In genomic region chr10:29102233-29102632, GRCh38 we compare ENCODE assay signal across 20 cellular contexts.
A peak's percentile ranks its signal among the peaks of the same experiment; 100 is the strongest.
DNase-seq lines count a peak whose midpoint lies in the region; ATAC-seq, FAIRE-seq and TF ChIP-seq lines count a peak whose summit lies in the region.
"Had no signal": no experiment of that assay in that cellular context is flagged by ENCODE, and none has a peak within 500 bp of the region (broad histone marks: within the 10 kb centered on the region; RNA-seq: fewer than 3 reads in every experiment).

No MANE protein-coding gene starts in this region.

- H3K56ac ChIP-seq in IMR-90 (ENCODE audit: extremely low read depth, insufficient read depth, low read length), result no peak overlapping the region

- no peak overlapping the region for H4K8ac ChIP-seq in IMR-90 (ENCODE audit: low read depth in 2 of 2, low read length in 2 of 2)

- H4K20me1 ChIP-seq in IMR-90 (ENCODE audit: insufficient read depth, low read length) (no peaks in the 10 kb centered on the region), Karpas-422 (ENCODE audit: insufficient read depth, low read depth, low read length) (no peaks in the 10 kb centered on the region)

- H2AK5ac ChIP-seq in IMR-90 (ENCODE audit: low read depth, low read length), result no peak overlapping the region

- intact Hi-C loops in IMR-90 (cut with micrococcal nuclease), result no loop called here

- H2BK20ac ChIP-seq in IMR-90 (ENCODE audit: low read depth, low read length), result no peak overlapping the region; the same call in 1 of the 2 replicates

- no peak overlapping the region for H3K14ac ChIP-seq in IMR-90 (replicated peaks; ENCODE audit: low read depth, low read length)

- TF ChIP-seq POLR2A in A549 (IDR thresholded peaks at IDR 0.05; ENCODE audit: low read length) (no peak), IMR-90 (IDR thresholded peaks at IDR 0.05; ENCODE audit: low read depth, low read length) (no peak), upper lobe of left lung (IDR thresholded peaks at IDR 0.05) (no peak)

- H3K4ac ChIP-seq in IMR-90 (ENCODE audit: low read depth, low read length), result no peak overlapping the region

- H3K79me1 ChIP-seq in IMR-90 (ENCODE audit: low read depth in 1 of 2, low read length in 2 of 2), result no peaks in the 10 kb centered on the region

- BruUV-seq in IMR-90 (replicated peaks; lab: Mats Ljungman, UMichigan), result no TSS peak

- TF ChIP-seq CTCF in A549 (IDR thresholded peaks at IDR 0.05), result no peak
- no peak for TF ChIP-seq CTCF in IMR-90 (conservative IDR thresholded peaks at IDR 0.05; ENCODE audit: low read depth, low read length)
- no peak for TF ChIP-seq CTCF in fibroblast of pulmonary artery (IDR thresholded peaks at IDR 0.05; ENCODE audit: low read length, missing control alignments)
- no peak for TF ChIP-seq CTCF in nephron (IDR thresholded peaks at IDR 0.05; ENCODE audit: unreplicated experiment in 3 of 3)
- no peak for TF ChIP-seq CTCF in upper lobe of left lung (IDR thresholded peaks at IDR 0.05)

- no peaks in the 10 kb centered on the region for H3K36me3 ChIP-seq in IMR-90 (ENCODE audit: control insufficient read depth, insufficient read depth, low read length)
- H3K36me3 ChIP-seq in Karpas-422 (ENCODE audit: insufficient read depth, low read length), result no peaks in the 10 kb centered on the region
- no peaks in the 10 kb centered on the region for H3K36me3 ChIP-seq in upper lobe of left lung
- H3K36me3 ChIP-seq: thoracic aorta had no signal

- H3K4me1 Mint-ChIP-seq in nephron, result peaks cover 19% of the 10 kb centered on the region

- no peak overlapping the region for H2BK5ac ChIP-seq in IMR-90 (ENCODE audit: low read depth, low read length, poor library complexity, severe bottlenecking)

- H3K27me3 ChIP-seq in IMR-90 (ENCODE audit: control insufficient read depth, insufficient read depth, low read length) (peaks cover 13% of the 10 kb centered on the region), Karpas-422 (ENCODE audit: low read length) (no peaks in the 10 kb centered on the region), upper lobe of left lung (no peaks in the 10 kb centered on the region)

- H3K9ac ChIP-seq in IMR-90 (ENCODE audit: low read depth, low read length) (no peak overlapping the region), Karpas-422 (ENCODE audit: low read length) (no peak overlapping the region)

- no peak overlapping the region for H2BK15ac ChIP-seq in IMR-90 (ENCODE audit: low read depth, low read length)

- H3K9me1 ChIP-seq in IMR-90 (ENCODE audit: insufficient read depth, low read length), result peaks cover 13% of the 10 kb centered on the region

- 64% methylated on average over 4 of the region's 4 CpGs for WGBS in A549 (ENCODE audit: missing lambda C conversion rate)
- no CpG with 5 or more reads among the region's 4 CpGs for WGBS in IMR-90 (ENCODE audit: extremely low coverage in 2 of 2, insufficient read length in 1 of 2), 2 experiments
- WGBS in upper lobe of left lung, 2 donors, result 28 to 41% methylated on average over 4 of the region's 4 CpGs

- POLR2A ChIA-PET in A549 (lab: Yijun Ruan, JAX) (no interaction called here), IMR-90 (lab: Charles Lee; ENCODE audit: unreplicated experiment) (no interaction called here)

- H3K27ac ChIP-seq in A549 (peak overlapping the region in 1 of 2 experiments; percentile 26; a peak in 3 of 6 replicates), IMR-90 (ENCODE audit: insufficient read depth, low read length) (no peak overlapping the region), Karpas-422 (ENCODE audit: low read length) (no peak overlapping the region), upper lobe of left lung (no peak overlapping the region)
- H3K27ac ChIP-seq: thoracic aorta had no signal

- no peaks in the 10 kb centered on the region for H3K79me2 ChIP-seq in Karpas-422 (ENCODE audit: low read length)

- H3K4me2 ChIP-seq in A549 (no peak overlapping the region), IMR-90 (ENCODE audit: low read depth, low read length) (no peak overlapping the region), Karpas-422 (ENCODE audit: low read depth, low read length, poor library complexity, severe bottlenecking) (no peak overlapping the region)

- H3K23ac ChIP-seq in IMR-90 (ENCODE audit: low read depth, low read length), result no peak overlapping the region

- peaks cover 3% of the 10 kb centered on the region for H3K36me3 Mint-ChIP-seq in nephron (ENCODE audit: low read depth)
- H3K36me3 Mint-ChIP-seq: natural killer cell treated with Interleukin-12 subunit alpha and Interleukin-12 subunit beta and Interleukin-15 and Interleukin-18, amount 100 ng/mL, for 72 hours had no signal

- H4K5ac ChIP-seq in IMR-90 (ENCODE audit: low read depth, low read length), result no peak overlapping the region

- TF ChIP-seq RAD21 in A549 (conservative IDR thresholded peaks at IDR 0.05 in 1 of 2, IDR thresholded peaks at IDR 0.05 in 1 of 2), result no peak
- no peak for TF ChIP-seq RAD21 in IMR-90 (IDR thresholded peaks at IDR 0.05; ENCODE audit: low read length)

- no peak for DNase-seq in A549 (ENCODE audit: low read depth in 1 of 2, low spot score in 1 of 2)
- DNase-seq in IMR-90, result no peak
- peak; percentile 9 for DNase-seq in fibroblast of pulmonary artery (ENCODE audit: low read depth)
- no peak for DNase-seq in NCI-H345 (lab: John Stamatoyannopoulos, UW)
- DNase-seq in Karpas-422, result no peak
- DNase-seq in upper lobe of left lung, result no peak
- DNase-seq in NCI-H2081 (lab: John Stamatoyannopoulos, UW), result no peak
- DNase-seq: activated CD4-positive, alpha-beta T cell treated with anti-CD3 and anti-CD28 coated beads for 4 hours; activated CD8-positive, alpha-beta memory T cell treated with anti-CD3 and anti-CD28 coated beads, Interleukin-2, amount 50 U/mL, for 4 hours; activated naive CD4-positive, alpha-beta T cell treated with anti-CD3 and anti-CD28 coated beads for 36 hours; left ventricle myocardium superior; NK-92 treated with Interleukin-12 subunit alpha and Interleukin-12 subunit beta, amount 100 ng/mL, for 24 hours; SHP77 treated with DMSO at 0.1 percent for 48 hours; stimulated activated CD4-positive, alpha-beta T cell treated with anti-CD3 and anti-CD28 coated beads, Interleukin-2, amount 100 ng/mL, for 48 hours; stimulated activated CD8-positive, alpha-beta memory T cell treated with anti-CD3 and anti-CD28 coated beads, Interleukin-4, amount 100 ng/mL, for 48 hours had no signal

- H3K4me1 ChIP-seq in A549 (peaks cover 33% of the 10 kb centered on the region), IMR-90 (ENCODE audit: control insufficient read depth, insufficient read depth, low read length) (peaks cover 13% of the 10 kb centered on the region), Karpas-422 (ENCODE audit: low read length) (no peaks in the 10 kb centered on the region), upper lobe of left lung (no peaks in the 10 kb centered on the region)

- no peak overlapping the region for H4K91ac ChIP-seq in IMR-90 (ENCODE audit: insufficient read depth, low read depth, low read length)

- TF ChIP-seq EP300 in A549 (IDR thresholded peaks at IDR 0.05) (no peak), upper lobe of left lung (IDR thresholded peaks at IDR 0.05) (no peak)

- H3K4me3 ChIP-seq in A549 (no peak overlapping the region), IMR-90 (ENCODE audit: insufficient read depth, low read depth, low read length) (no peak overlapping the region), fibroblast of pulmonary artery (replicated peaks; ENCODE audit: low read depth, low read length) (no peak overlapping the region), Karpas-422 (ENCODE audit: low read length) (no peak overlapping the region), upper lobe of left lung (no peak overlapping the region)
- H3K4me3 ChIP-seq: K562, thoracic aorta had no signal

- peak overlapping the region; percentile 57; the same call in 1 of the 2 replicates for H2BK120ac ChIP-seq in IMR-90 (ENCODE audit: low read depth, low read length)

- H3K27me3 Mint-ChIP-seq in nephron (ENCODE audit: low read depth), result peaks cover 17% of the 10 kb centered on the region

- H3K9me3 Mint-ChIP-seq in nephron, result no peaks in the 10 kb centered on the region

- no peak for FAIRE-seq in A549 (lab: Jason Lieb, UNC)
- FAIRE-seq: K562 had no signal

- no peaks in the 10 kb centered on the region for H3K9me2 ChIP-seq in Karpas-422 (replicated peaks; ENCODE audit: insufficient read depth, low read length)

- dilution Hi-C loops in IMR-90 (cut with HindIII; ENCODE audit: low sequenced_read_pairs, unreplicated experiment), result no loop called here

- ATAC-seq in A549, result no peak
- ATAC-seq in IMR-90 (ENCODE audit: low read depth), result no peak
- ATAC-seq in upper lobe of left lung (ENCODE audit: low FRiP score in 2 of 2), result no peak
- ATAC-seq: K562, left ventricle myocardium superior, sciatic nerve had no signal

- peak overlapping the region; percentile 2 to 74 (median 30) for H3K27ac Mint-ChIP-seq in nephron
- H3K27ac Mint-ChIP-seq: activated naive CD4-positive, alpha-beta T cell treated with anti-CD3 and anti-CD28 coated beads for 36 hours; natural killer cell treated with Interleukin-12 subunit alpha and Interleukin-12 subunit beta and Interleukin-15 and Interleukin-18, amount 100 ng/mL, for 72 hours had no signal

- no peak overlapping the region for H3K18ac ChIP-seq in IMR-90 (ENCODE audit: low read depth, low read length)

- H2AFZ ChIP-seq in IMR-90 (replicated peaks; ENCODE audit: low read length, poor library complexity) (no peak overlapping the region), Karpas-422 (ENCODE audit: low read length) (no peak overlapping the region)

- in situ Hi-C loops in IMR-90 (cut with MboI; ENCODE audit: low sequenced_read_pairs), result no loop called here

- H3K9me3 ChIP-seq in A549 (peaks cover 14% of the 10 kb centered on the region), IMR-90 (ENCODE audit: control insufficient read depth, insufficient read depth, low read length) (peaks cover 6% of the 10 kb centered on the region), Karpas-422 (ENCODE audit: low read length) (no peaks in the 10 kb centered on the region), upper lobe of left lung (no peaks in the 10 kb centered on the region)
- H3K9me3 ChIP-seq: thoracic aorta had no signal

- no peak overlapping the region for H3K4me3 Mint-ChIP-seq in nephron
- H3K4me3 Mint-ChIP-seq: activated naive CD4-positive, alpha-beta T cell treated with anti-CD3 and anti-CD28 coated beads for 36 hours; natural killer cell treated with Interleukin-12 subunit alpha and Interleukin-12 subunit beta and Interleukin-15 and Interleukin-18, amount 100 ng/mL, for 72 hours had no signal

- H2AK9ac ChIP-seq in IMR-90 (replicated peaks; ENCODE audit: low read depth, low read length, poor library complexity), result no peak overlapping the region

- CTCF ChIA-PET in A549 (lab: Yijun Ruan, JAX), result interaction anchor here (1.0 to 1.2 kb wide), 2 partner anchors 113 to 202 kb away, joined by 3 read pairs; no protein-coding TSS in a partner anchor
- CTCF ChIA-PET in IMR-90 (lab: Yijun Ruan, JAX), result no interaction called here

TF ChIP-seq in A549, 52 proteins besides CTCF, POLR2A, EP300 and RAD21 (continues in another document):
- TF ChIP-seq GATA3 (IDR thresholded peaks at IDR 0.05; ENCODE audit: borderline replicate concordance) (peak; percentile 27; the same call in 1 of the 2 replicates), SMC3 (IDR thresholded peaks at IDR 0.05) (no peak), RCOR1 (IDR thresholded peaks at IDR 0.05; ENCODE audit: low read depth, low read length) (no peak)

TF ChIP-seq in IMR-90, 13 proteins besides CTCF, POLR2A, EP300 and RAD21 (continues in another document):
- TF ChIP-seq FOS (IDR thresholded peaks at IDR 0.05; ENCODE audit: low read depth, low read length), result no peak
- no peak for TF ChIP-seq MXI1 (IDR thresholded peaks at IDR 0.05; ENCODE audit: borderline replicate concordance, low read depth, low read length)
- TF ChIP-seq CHD1 (IDR thresholded peaks at IDR 0.05; ENCODE audit: low read depth, low read length), result no peak
